9 cellular contexts compared by ENCODE assay signal in genomic region chr4:4995103-4995761, GRCh38. TPM values are rescaled to one million over a fixed set of nuclear protein-coding genes. Genes with fewer than 3 reads are reported as not detected.
A peak's percentile ranks its signal among the peaks of the same experiment; 100 is the strongest.
DNase-seq lines count a peak whose midpoint lies in the region; ATAC-seq, FAIRE-seq and TF ChIP-seq lines count a peak whose summit lies in the region.
"Had no signal": no experiment of that assay in that cellular context is flagged by ENCODE, and none has a peak within 500 bp of the region (broad histone marks: within the 10 kb centered on the region; RNA-seq: fewer than 3 reads in every experiment).

No MANE protein-coding gene starts in this region.

- H3K9me3 Mint-ChIP-seq in CD14-positive monocyte: no peaks in the 10 kb centered on the region
- H3K9me3 Mint-ChIP-seq in MCF 10A (ENCODE audit: unreplicated experiment): no peaks in the 10 kb centered on the region

- peaks cover 4% of the 10 kb centered on the region for H3K4me1 Mint-ChIP-seq in CD14-positive monocyte
- peaks cover 28% of the 10 kb centered on the region for H3K4me1 Mint-ChIP-seq in MCF 10A (ENCODE audit: insufficient read depth, unreplicated experiment)

- intact Hi-C loops in CD14-positive monocyte (cut with micrococcal nuclease) (loop anchor here in 1 of 2 donors (2.0 to 10.0 kb wide), 3 partner anchors 148 to 818 kb away; no protein-coding TSS in a partner anchor), MCF 10A (cut with micrococcal nuclease) (loop anchor here (1.0 to 2.0 kb wide), 3 partner anchors 147 to 795 kb away; no protein-coding TSS in a partner anchor)

- H3K27ac Mint-ChIP-seq in CD14-positive monocyte (no peak overlapping the region), MCF 10A (ENCODE audit: low read depth, unreplicated experiment) (no peak overlapping the region)

- no peak overlapping the region for H3K4me3 ChIP-seq in Jurkat, Clone E6-1 (ENCODE audit: low read length)
- peak overlapping the region; percentile 48 for H3K4me3 ChIP-seq in SK-N-MC

- no peaks in the 10 kb centered on the region for H3K36me3 ChIP-seq in SK-N-MC (ENCODE audit: insufficient read depth, low read length)

- peak overlapping the region; percentile 70; the same call in 1 of the 2 replicates for H3K27ac ChIP-seq in SK-N-MC

- DNase-seq in CD14-positive monocyte (ENCODE audit: low spot score) (peak; percentile 71), GM19239 (ENCODE audit: insufficient read length, low spot score) (peak; percentile 75), SK-N-MC (ENCODE audit: low read depth, low spot score) (no peak), MCF 10A (ENCODE audit: unreplicated experiment) (peak; percentile 79), inferior parietal cortex (ENCODE audit: extremely low spot score) (peak; percentile 70)
- peak; percentile 32 for DNase-seq in Jurkat, Clone E6-1 (ENCODE audit: low read depth, low spot score)
- DNase-seq in stimulated activated CD4-positive, alpha-beta T cell treated with anti-CD3 and anti-CD28 coated beads, Interleukin-12 subunit alpha, Interleukin-12 subunit beta, amount 100 ng/mL, for 24 hours (ENCODE audit: low read depth in 2 of 2): peak; percentile 3 to 39

- H3K27me3 Mint-ChIP-seq in CD14-positive monocyte (ENCODE audit: low read depth in 3 of 3) (peaks cover 0 to 5% (median 2%) of the 10 kb centered on the region in 3 donors), MCF 10A (ENCODE audit: insufficient read depth, unreplicated experiment) (peaks cover 39% of the 10 kb centered on the region)

- CTCF ChIA-PET in MCF 10A (lab: Yijun Ruan, JAX): interaction anchor here (0.6 to 1.8 kb wide), 19 partner anchors 9 to 854 kb away, joined by 3 to 7 read pairs (median 3); no protein-coding TSS in a partner anchor

- no peaks in the 10 kb centered on the region for H3K36me3 Mint-ChIP-seq in CD14-positive monocyte
- H3K36me3 Mint-ChIP-seq in MCF 10A (ENCODE audit: insufficient read depth, unreplicated experiment): peaks cover 5% of the 10 kb centered on the region

- H3K9me3 ChIP-seq in SK-N-MC (ENCODE audit: low read depth, low read length): no peaks in the 10 kb centered on the region

- TF ChIP-seq CTCF in CD14-positive monocyte (IDR thresholded peaks at IDR 0.05) (peak; percentile 96), MCF 10A (IDR thresholded peaks at IDR 0.05; ENCODE audit: unreplicated experiment) (peak; percentile 93)

- ATAC-seq in HG02610 (IDR thresholded peaks at IDR 0.05; ENCODE audit: unreplicated experiment): no peak

- H3K4me3 Mint-ChIP-seq in CD14-positive monocyte (peak overlapping the region in 1 of 2 donors; percentile 75), MCF 10A (ENCODE audit: unreplicated experiment) (no peak overlapping the region)

- FAIRE-seq in GM19239 (lab: Jason Lieb, UNC): peak; percentile 74

- no TSS peak for BruUV-seq in MCF 10A (replicated peaks; lab: Mats Ljungman, UMichigan)

- POLR2A ChIA-PET in MCF 10A (lab: Yijun Ruan, JAX): no interaction called here

- H3K9ac ChIP-seq in SK-N-MC (ENCODE audit: insufficient read length): no peak overlapping the region

RNA-seq across cellular contexts. Expression of gene CYTL1, which starts 24.0 kb away (rescaled TPM):
- under 1 TPM in 1 of 2 donors, not detected in 1; 0.56 TPM for polyA plus RNA-seq in CD14-positive monocyte
- polyA plus RNA-seq in Jurkat, Clone E6-1 (2012; ENCODE audit: insufficient read depth, insufficient read length): not detected
- not detected in 2 replicates for total RNA-seq in MCF 10A (2022)
- total RNA-seq: T-helper 2 cell treated with Interferon-gamma antibody and Interleukin-4, amounts not matched to agents 100 ng/mL and 5 ng/mL, for 36 hours had no signal

RNA-seq across cellular contexts. Expression of gene STK32B, which starts 56.0 kb away (rescaled TPM):
- polyA plus RNA-seq in CD14-positive monocyte: under 1 TPM; 0.61 to 0.75 TPM
- polyA plus RNA-seq in Jurkat, Clone E6-1 (2012; ENCODE audit: insufficient read depth, insufficient read length): not detected
- not detected in 2 replicates for total RNA-seq in MCF 10A (2022)
- total RNA-seq: T-helper 2 cell treated with Interferon-gamma antibody and Interleukin-4, amounts not matched to agents 100 ng/mL and 5 ng/mL, for 36 hours had no signal
